In the genomic region with DNA sequence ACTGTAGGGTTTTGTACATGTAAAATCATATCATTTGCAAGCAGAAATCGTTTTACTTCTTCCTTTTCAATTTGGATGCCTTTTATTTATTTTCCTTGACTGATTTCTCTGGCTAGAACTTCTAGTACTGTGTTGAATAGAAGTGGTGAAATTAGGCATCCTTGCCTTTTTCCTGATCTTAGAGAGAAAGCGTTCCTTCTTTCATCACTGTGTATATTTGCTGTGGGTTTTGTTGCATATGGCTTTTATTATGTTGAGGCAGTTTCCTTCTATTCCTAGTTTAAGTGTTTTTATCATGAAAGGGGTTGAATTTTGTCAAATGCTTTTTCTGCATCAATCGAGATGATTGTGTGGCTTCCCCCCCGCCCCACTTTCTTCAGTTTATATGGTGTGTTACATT, we compare ENCODE assay signal across 24 cellular contexts.
DNase-seq lines count a peak whose midpoint lies in the region; TF ChIP-seq lines count a peak whose summit lies in the region.
"Had no signal": no experiment of that assay in that cellular context is flagged by ENCODE, and none has a peak within 500 bp of the region (broad histone marks: within the 10 kb centered on the region; RNA-seq: fewer than 3 reads in every experiment).

No MANE protein-coding gene starts in this region.

- H2AFZ ChIP-seq in hepatocyte: no peak overlapping the region

- H3K4me1 ChIP-seq in hepatocyte (ENCODE audit: insufficient read depth): no peaks in the 10 kb centered on the region
- H3K4me1 ChIP-seq: A549; BLaER1 treated with 17β-estradiol and CSF1 and Interleukin-3, amounts not matched to agents 10 nM and 100 nM had no signal

- peaks cover 16% of the 10 kb centered on the region for H3K36me3 Mint-ChIP-seq in chondrocyte (ENCODE audit: low read depth)

- no peaks in the 10 kb centered on the region for H4K20me1 ChIP-seq in hepatocyte (ENCODE audit: insufficient read depth, poor library complexity, severe bottlenecking)

- peak overlapping the region; percentile 11 for H3K27ac ChIP-seq in hepatocyte
- H3K27ac ChIP-seq: 22Rv1; A549; BLaER1 treated with 17β-estradiol and CSF1 and Interleukin-3, amounts not matched to agents 10 nM and 100 nM; C4-2B had no signal

- no peaks in the 10 kb centered on the region for H3K27me3 Mint-ChIP-seq in chondrocyte (ENCODE audit: low read depth)
- H3K27me3 Mint-ChIP-seq: B cell; CD4-positive, alpha-beta T cell had no signal

- H3K36me3 ChIP-seq in hepatocyte (replicated peaks; ENCODE audit: insufficient read depth, low read depth): no peaks in the 10 kb centered on the region

- WGBS in hepatocyte (ENCODE audit: low lambda C conversion rate, missing lambda C conversion rate): 83% methylated on average over 4 of the region's 4 CpGs

- H3K4me1 Mint-ChIP-seq in chondrocyte (ENCODE audit: low read depth): peaks cover 9% of the 10 kb centered on the region
- H3K4me1 Mint-ChIP-seq: B cell had no signal

- DNase-seq in AG10803 (ENCODE audit: low read depth) (peak; percentile 24), chondrocyte (ENCODE audit: low spot score) (no peak), fibroblast of gingiva (ENCODE audit: low read depth) (peak; percentile 48), hepatocyte (ENCODE audit: low spot score) (no peak), NCI-H128 (lab: John Stamatoyannopoulos, UW; ENCODE audit: unreplicated experiment) (no peak), AG08396 (ENCODE audit: low spot score) (no peak)
- no peak for DNase-seq in central memory CD4-positive, alpha-beta T cell
- DNase-seq: AML-193; CD4-positive, alpha-beta T cell; CD8-positive, alpha-beta T cell; COR-L47; DMS 273 treated with DMSO at 0.1 percent for 48 hours; DMS153; DMS53; DMS79; DND-41; EL; GDM1 had no signal

- peaks cover 25% of the 10 kb centered on the region for H3K9me3 Mint-ChIP-seq in chondrocyte (ENCODE audit: low read depth)

- H3K27ac Mint-ChIP-seq in chondrocyte (ENCODE audit: unreplicated experiment): peak overlapping the region; percentile 28
- H3K27ac Mint-ChIP-seq: B cell; CD4-positive, alpha-beta T cell; CD8-positive, alpha-beta T cell had no signal

- no peak overlapping the region for H3K4me2 ChIP-seq in hepatocyte
- H3K4me2 ChIP-seq: A549; BLaER1 treated with 17β-estradiol and CSF1 and Interleukin-3, amounts not matched to agents 10 nM and 100 nM had no signal

- H3K79me2 ChIP-seq in hepatocyte: peaks cover 3% of the 10 kb centered on the region

- H3K4me3 ChIP-seq in AG10803 (ENCODE audit: low read length) (no peak overlapping the region), hepatocyte (no peak overlapping the region)
- H3K4me3 ChIP-seq: A549; BLaER1 treated with 17β-estradiol and CSF1 and Interleukin-3, amounts not matched to agents 10 nM and 100 nM; GM12878 had no signal

- H3K9me2 ChIP-seq in hepatocyte (replicated peaks; ENCODE audit: insufficient read depth): no peaks in the 10 kb centered on the region

- H3K9me3 ChIP-seq in hepatocyte (ENCODE audit: low read depth): peaks cover under 1% of the 10 kb centered on the region

- no peaks in the 10 kb centered on the region for H3K27me3 ChIP-seq in hepatocyte
- H3K27me3 ChIP-seq: BLaER1 treated with 17β-estradiol and CSF1 and Interleukin-3, amounts not matched to agents 10 nM and 100 nM had no signal

- H3K4me3 Mint-ChIP-seq in chondrocyte (ENCODE audit: unreplicated experiment): no peak overlapping the region
- H3K4me3 Mint-ChIP-seq: B cell; CD4-positive, alpha-beta T cell; CD8-positive, alpha-beta T cell had no signal

- TF ChIP-seq CTCF in AG10803 (conservative IDR thresholded peaks at IDR 0.05; ENCODE audit: low read length) (no peak), chondrocyte (IDR thresholded peaks at IDR 0.05) (no peak), hepatocyte (IDR thresholded peaks at IDR 0.05; ENCODE audit: poor library complexity) (no peak)

Comparison
In these comparisons a context has a peak if more than half of its experiments do, and no peak if none do; other contexts are left out.
1. DNase-seq: peak in AG10803 (single experiment) and fibroblast of gingiva (single experiment); none in chondrocyte (single experiment), hepatocyte (single experiment), NCI-H128 (single experiment), central memory CD4-positive, alpha-beta T cell (single experiment) and AG08396 (single experiment).